ENCODE assay signal across 2 cellular contexts in the genomic region with DNA sequence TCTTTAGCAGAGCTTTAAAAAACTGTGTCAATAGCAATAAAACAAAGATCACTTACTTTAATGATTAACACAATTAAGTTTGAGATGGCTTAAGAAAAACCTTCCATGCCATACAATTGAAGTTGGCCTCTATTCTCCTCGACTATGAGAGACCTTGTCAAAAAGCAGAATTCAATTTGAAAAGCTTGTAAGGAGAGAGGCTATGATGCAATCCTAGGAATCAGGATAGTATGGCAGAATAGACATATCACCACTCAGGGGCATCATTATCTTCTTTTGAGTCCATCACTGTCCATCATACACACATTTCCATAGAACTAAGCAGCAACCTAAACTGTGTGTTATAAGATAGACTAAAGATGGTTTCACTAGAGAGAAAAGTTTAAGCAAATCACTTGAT.
TF ChIP-seq lines count a peak whose summit lies in the region.

No MANE protein-coding gene starts in this region.

TF ChIP-seq in HepG2, 621 proteins besides CTCF, POLR2A, EP300 and RAD21:
- no peak for TF ChIP-seq TCF12 (IDR thresholded peaks at IDR 0.05)
- TF ChIP-seq TCF12 (CRISPR knock-in tag; IDR thresholded peaks at IDR 0.05): no peak
- peak; percentile 56; the same call in 1 of the 2 replicates for TF ChIP-seq CEBPB (IDR thresholded peaks at IDR 0.05; ENCODE audit: borderline replicate concordance, low read depth, low read length)
- TF ChIP-seq AGO2 (optimal IDR thresholded peaks at IDR 0.05; ENCODE audit: low read depth, low read length): no peak
- no peak for TF ChIP-seq CENPX (CRISPR knock-in tag; IDR thresholded peaks at IDR 0.05)
- TF ChIP-seq ZKSCAN5 (CRISPR knock-in tag; IDR thresholded peaks at IDR 0.05): no peak
- peak; percentile 18; the same call in 1 of the 2 replicates for TF ChIP-seq CEBPG (CRISPR knock-in tag; IDR thresholded peaks at IDR 0.05)

TF ChIP-seq in K562, 482 proteins besides CTCF, POLR2A, EP300 and RAD21:
- TF ChIP-seq CTBP1 (IDR thresholded peaks at IDR 0.05; ENCODE audit: borderline replicate concordance) (0 out of 2 replicates have a peak, but pooled peaks have one; percentile 18), PYGO2 (tag; IDR thresholded peaks at IDR 0.05) (no peak), FOSL1 (tag; conservative IDR thresholded peaks at IDR 0.05) (no peak), MECOM (CRISPR knock-in tag; IDR thresholded peaks at IDR 0.05) (peak; percentile 49; the same call in 1 of the 2 replicates), TSC22D4 (tag; IDR thresholded peaks at IDR 0.05) (no peak), MEIS2 (IDR thresholded peaks at IDR 0.05; ENCODE audit: partially characterized antibody) (peak; percentile 26), CEBPB (tag; IDR thresholded peaks at IDR 0.05) (peak; percentile 72), CEBPG (CRISPR knock-in tag; IDR thresholded peaks at IDR 0.05) (no peak), CEBPG (tag; conservative IDR thresholded peaks at IDR 0.05 in 1 of 2, IDR thresholded peaks at IDR 0.05 in 1 of 2) (peak; percentile 66 to 84; a peak in 3 of 4 replicates), TEAD1 (CRISPR knock-in tag; IDR thresholded peaks at IDR 0.05) (no peak), RBM34 (IDR thresholded peaks at IDR 0.05; ENCODE audit: borderline replicate concordance, insufficient read depth, low read length) (no peak)
- TF ChIP-seq, protein P1, sequence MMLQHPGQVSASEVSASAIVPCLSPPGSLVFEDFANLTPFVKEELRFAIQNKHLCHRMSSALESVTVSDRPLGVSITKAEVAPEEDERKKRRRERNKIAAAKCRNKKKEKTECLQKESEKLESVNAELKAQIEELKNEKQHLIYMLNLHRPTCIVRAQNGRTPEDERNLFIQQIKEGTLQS (IDR thresholded peaks at IDR 0.05): peak; percentile 79
- TF ChIP-seq, protein P1 (CRISPR knock-in tag; conservative IDR thresholded peaks at IDR 0.05): no peak
- TF ChIP-seq, protein P2, sequence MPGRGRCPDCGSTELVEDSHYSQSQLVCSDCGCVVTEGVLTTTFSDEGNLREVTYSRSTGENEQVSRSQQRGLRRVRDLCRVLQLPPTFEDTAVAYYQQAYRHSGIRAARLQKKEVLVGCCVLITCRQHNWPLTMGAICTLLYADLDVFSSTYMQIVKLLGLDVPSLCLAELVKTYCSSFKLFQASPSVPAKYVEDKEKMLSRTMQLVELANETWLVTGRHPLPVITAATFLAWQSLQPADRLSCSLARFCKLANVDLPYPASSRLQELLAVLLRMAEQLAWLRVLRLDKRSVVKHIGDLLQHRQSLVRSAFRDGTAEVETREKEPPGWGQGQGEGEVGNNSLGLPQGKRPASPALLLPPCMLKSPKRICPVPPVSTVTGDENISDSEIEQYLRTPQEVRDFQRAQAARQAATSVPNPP (IDR thresholded peaks at IDR 0.05; ENCODE audit: borderline replicate concordance, insufficient read depth, insufficient read length): no peak
- TF ChIP-seq, protein P3, sequence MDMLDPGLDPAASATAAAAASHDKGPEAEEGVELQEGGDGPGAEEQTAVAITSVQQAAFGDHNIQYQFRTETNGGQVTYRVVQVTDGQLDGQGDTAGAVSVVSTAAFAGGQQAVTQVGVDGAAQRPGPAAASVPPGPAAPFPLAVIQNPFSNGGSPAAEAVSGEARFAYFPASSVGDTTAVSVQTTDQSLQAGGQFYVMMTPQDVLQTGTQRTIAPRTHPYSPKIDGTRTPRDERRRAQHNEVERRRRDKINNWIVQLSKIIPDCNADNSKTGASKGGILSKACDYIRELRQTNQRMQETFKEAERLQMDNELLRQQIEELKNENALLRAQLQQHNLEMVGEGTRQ (CRISPR knock-in tag; IDR thresholded peaks at IDR 0.05): no peak
